ENCODE assay signal across 8 cellular contexts in genomic region chr10:74056081-74056818, GRCh38. TPM values are rescaled to one million over a fixed set of nuclear protein-coding genes. Genes with fewer than 3 reads are reported as not detected.
DNase-seq lines count a peak whose midpoint lies in the region; ATAC-seq and TF ChIP-seq lines count a peak whose summit lies in the region.

No MANE protein-coding gene starts in this region.

- H3K4me3 ChIP-seq in RWPE2 (ENCODE audit: severe bottlenecking) (no peak overlapping the region), vagina (no peak overlapping the region)

- H3K9me3 Mint-ChIP-seq in activated naive CD4-positive, alpha-beta T cell treated with anti-CD3 and anti-CD28 coated beads for 36 hours, result no peaks in the 10 kb centered on the region
- H3K9me3 Mint-ChIP-seq in stimulated activated naive CD8-positive, alpha-beta T cell treated with anti-CD3 and anti-CD28 coated beads, Interleukin-15, Interleukin-2, amounts not matched to agents 100 ng/mL and 50 ng/mL, for 24 hours, result no peaks in the 10 kb centered on the region

- H3K27ac ChIP-seq in RWPE2 (ENCODE audit: poor library complexity, severe bottlenecking), result peak overlapping the region; percentile 80
- H3K27ac ChIP-seq in vagina, result no peak overlapping the region

- intact Hi-C loops in activated naive CD4-positive, alpha-beta T cell treated with anti-CD3 and anti-CD28 coated beads for 36 hours (cut with micrococcal nuclease), result loop anchor here (1.0 to 2.0 kb wide), 2 partner anchors 57 to 99 kb away; partner anchors contain the start of gene VCL
- intact Hi-C loops in vagina (cut with DNase I), result no loop called here

- H3K27ac Mint-ChIP-seq in activated naive CD4-positive, alpha-beta T cell treated with anti-CD3 and anti-CD28 coated beads for 36 hours, result no peak overlapping the region
- peak overlapping the region; percentile 89 for H3K27ac Mint-ChIP-seq in stimulated activated naive CD8-positive, alpha-beta T cell treated with anti-CD3 and anti-CD28 coated beads, Interleukin-15, Interleukin-2, amounts not matched to agents 100 ng/mL and 50 ng/mL, for 24 hours

- DNase-seq in activated naive CD4-positive, alpha-beta T cell treated with anti-CD3 and anti-CD28 coated beads for 36 hours, result peak; percentile 31
- no peak for DNase-seq in activated naive CD4-positive, alpha-beta T cell (lab: John Stamatoyannopoulos, UW)
- DNase-seq in RWPE2 (ENCODE audit: low spot score) (no peak), fibroblast of peridontal ligament (ENCODE audit: extremely low read depth) (peak; percentile 68), vagina (ENCODE audit: extremely low spot score in 2 of 2) (no peak), NCI-H2196 (lab: John Stamatoyannopoulos, UW; ENCODE audit: unreplicated experiment) (no peak)

- TF ChIP-seq CTCF in RWPE2 (IDR thresholded peaks at IDR 0.05; ENCODE audit: poor library complexity, severe bottlenecking), result no peak
- no peak for TF ChIP-seq CTCF in vagina (IDR thresholded peaks at IDR 0.05)

- H3K9me3 ChIP-seq in RWPE2 (ENCODE audit: severe bottlenecking) (no peaks in the 10 kb centered on the region), vagina (no peaks in the 10 kb centered on the region)

- H3K36me3 ChIP-seq in RWPE2 (ENCODE audit: low read depth) (no peaks in the 10 kb centered on the region), vagina (no peaks in the 10 kb centered on the region)

- H3K36me3 Mint-ChIP-seq in activated naive CD4-positive, alpha-beta T cell treated with anti-CD3 and anti-CD28 coated beads for 36 hours (ENCODE audit: low read depth), result no peaks in the 10 kb centered on the region
- peaks cover 4% of the 10 kb centered on the region for H3K36me3 Mint-ChIP-seq in stimulated activated naive CD8-positive, alpha-beta T cell treated with anti-CD3 and anti-CD28 coated beads, Interleukin-15, Interleukin-2, amounts not matched to agents 100 ng/mL and 50 ng/mL, for 24 hours (ENCODE audit: low read depth)

- H3K27me3 ChIP-seq in RWPE2 (ENCODE audit: insufficient read depth, poor library complexity, severe bottlenecking), result no peaks in the 10 kb centered on the region
- no peaks in the 10 kb centered on the region for H3K27me3 ChIP-seq in vagina

- peaks cover 24% of the 10 kb centered on the region for H3K4me1 Mint-ChIP-seq in activated naive CD4-positive, alpha-beta T cell treated with anti-CD3 and anti-CD28 coated beads for 36 hours (ENCODE audit: low read depth)
- peaks cover 61% of the 10 kb centered on the region for H3K4me1 Mint-ChIP-seq in stimulated activated naive CD8-positive, alpha-beta T cell treated with anti-CD3 and anti-CD28 coated beads, Interleukin-15, Interleukin-2, amounts not matched to agents 100 ng/mL and 50 ng/mL, for 24 hours (ENCODE audit: low read depth)

- TF ChIP-seq POLR2A in vagina (IDR thresholded peaks at IDR 0.05), result no peak

- no peaks in the 10 kb centered on the region for H3K27me3 Mint-ChIP-seq in activated naive CD4-positive, alpha-beta T cell treated with anti-CD3 and anti-CD28 coated beads for 36 hours (ENCODE audit: low read depth)
- H3K27me3 Mint-ChIP-seq in stimulated activated naive CD8-positive, alpha-beta T cell treated with anti-CD3 and anti-CD28 coated beads, Interleukin-15, Interleukin-2, amounts not matched to agents 100 ng/mL and 50 ng/mL, for 24 hours, result no peaks in the 10 kb centered on the region

- ATAC-seq in RWPE2 (ENCODE audit: low read depth) (peak; percentile 83), GM19023 (IDR thresholded peaks at IDR 0.05; ENCODE audit: unreplicated experiment) (no peak)

- no peak overlapping the region for H3K4me3 Mint-ChIP-seq in activated naive CD4-positive, alpha-beta T cell treated with anti-CD3 and anti-CD28 coated beads for 36 hours
- peak overlapping the region; percentile 55 for H3K4me3 Mint-ChIP-seq in stimulated activated naive CD8-positive, alpha-beta T cell treated with anti-CD3 and anti-CD28 coated beads, Interleukin-15, Interleukin-2, amounts not matched to agents 100 ng/mL and 50 ng/mL, for 24 hours

- H3K4me1 ChIP-seq in RWPE2 (ENCODE audit: insufficient read depth, poor library complexity, severe bottlenecking) (peaks cover 25% of the 10 kb centered on the region), vagina (peaks cover 73% of the 10 kb centered on the region)

- CTCF ChIA-PET in activated naive CD4-positive, alpha-beta T cell treated with anti-CD3 and anti-CD28 coated beads for 36 hours (lab: Charles Lee), result interaction anchor here (0.8 kb wide), 1 partner anchor 17 kb away, joined by 4 read pairs; no protein-coding TSS in a partner anchor

RNA-seq across cellular contexts. Expression of gene VCL, which starts 58.3 kb away (rescaled TPM):
- total RNA-seq in activated naive CD4-positive, alpha-beta T cell treated with anti-CD3 and anti-CD28 coated beads for 36 hours, result 10 to 100 TPM; 13.4 to 14.4 TPM
- total RNA-seq in vagina, result 74.6 TPM

Comparison
In these comparisons a context has a peak if more than half of its experiments do, and no peak if none do; other contexts are left out.
1. DNase-seq: peak in activated naive CD4-positive, alpha-beta T cell treated with anti-CD3 and anti-CD28 coated beads for 36 hours (single experiment) and fibroblast of peridontal ligament (single experiment); none in activated naive CD4-positive, alpha-beta T cell (0 of 4), RWPE2 (single experiment), vagina (0 of 2) and NCI-H2196 (single experiment).